In the genomic region with DNA sequence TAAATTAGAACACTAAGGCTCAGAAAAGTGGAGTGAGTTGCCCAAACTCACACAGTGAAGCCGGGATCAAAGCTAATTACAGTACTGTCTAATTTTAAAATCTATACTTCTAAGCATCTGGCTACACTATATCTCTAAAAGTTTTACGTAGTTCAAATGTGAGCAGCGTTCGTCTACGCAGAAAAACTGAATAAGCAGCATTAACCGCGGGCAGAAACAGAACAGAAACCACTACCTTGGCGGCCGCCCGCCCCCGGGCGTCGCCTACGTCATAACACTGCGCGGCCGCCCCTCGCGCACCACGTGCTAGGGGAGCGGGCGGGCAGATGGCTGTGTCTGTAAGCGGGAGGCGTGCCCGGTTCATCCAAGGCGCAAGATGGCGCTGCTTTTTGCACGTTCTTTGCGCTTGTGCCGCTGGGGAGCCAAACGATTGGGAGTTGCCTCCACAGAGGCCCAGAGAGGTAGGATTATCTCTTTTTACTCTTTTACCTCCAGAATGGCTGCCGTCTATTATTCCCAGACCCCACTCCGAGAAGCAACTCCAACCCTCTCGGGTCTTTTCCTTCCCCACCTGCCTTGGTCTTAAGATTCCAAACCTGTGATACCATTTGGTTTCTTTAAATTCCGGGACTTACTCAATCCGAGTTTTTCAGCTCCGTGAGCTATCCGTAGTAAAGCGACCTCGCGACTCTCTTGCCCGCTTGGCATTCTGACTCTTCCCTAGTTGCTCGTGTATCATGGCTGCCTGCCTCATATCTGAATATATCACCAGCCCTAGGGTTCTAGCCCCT, we compare ENCODE assay signal across 1 cellular context.
A peak's percentile ranks its signal among the peaks of the same experiment; 100 is the strongest.
TF ChIP-seq lines count a peak whose summit lies in the region.

SPRYD4 (plus strand) TSS at position 363 of the 791 bp plus-strand sequence; CDS start at position 377, 14 bp downstream.

TF ChIP-seq in HepG2, 621 proteins besides CTCF, POLR2A, EP300 and RAD21 (continued from another document and continues in another):
- TF ChIP-seq ZNF275 (CRISPR knock-in tag; IDR thresholded peaks at IDR 0.05; ENCODE audit: borderline replicate concordance) = peak; percentile 72; the same call in 1 of the 2 replicates
- TF ChIP-seq, protein P1, sequence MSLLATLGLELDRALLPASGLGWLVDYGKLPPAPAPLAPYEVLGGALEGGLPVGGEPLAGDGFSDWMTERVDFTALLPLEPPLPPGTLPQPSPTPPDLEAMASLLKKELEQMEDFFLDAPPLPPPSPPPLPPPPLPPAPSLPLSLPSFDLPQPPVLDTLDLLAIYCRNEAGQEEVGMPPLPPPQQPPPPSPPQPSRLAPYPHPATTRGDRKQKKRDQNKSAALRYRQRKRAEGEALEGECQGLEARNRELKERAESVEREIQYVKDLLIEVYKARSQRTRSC (CRISPR knock-in tag; IDR thresholded peaks at IDR 0.05; ENCODE audit: low read depth) = 0 out of 2 replicates have a peak, but pooled peaks have one; percentile 41
- no peak for TF ChIP-seq RFX3 (CRISPR knock-in tag; IDR thresholded peaks at IDR 0.05)
- no peak for TF ChIP-seq ZNF24 (IDR thresholded peaks at IDR 0.05)
- TF ChIP-seq TRIM24 (CRISPR knock-in tag; IDR thresholded peaks at IDR 0.05) = no peak
- TF ChIP-seq POGZ (CRISPR knock-in tag; IDR thresholded peaks at IDR 0.05) = peak; percentile 95
- no peak for TF ChIP-seq HNRNPH1 (optimal IDR thresholded peaks at IDR 0.05; ENCODE audit: low read depth, low read length)
- peak; percentile 98 for TF ChIP-seq GATAD1 (CRISPR knock-in tag; IDR thresholded peaks at IDR 0.05)
- TF ChIP-seq SP4 (CRISPR knock-in tag; IDR thresholded peaks at IDR 0.05) = peak; percentile 85; the same call in 1 of the 2 replicates
- TF ChIP-seq AHR (CRISPR knock-in tag; IDR thresholded peaks at IDR 0.05) = 0 out of 2 replicates have a peak, but pooled peaks have one; percentile 59
- TF ChIP-seq MYNN (CRISPR knock-in tag; IDR thresholded peaks at IDR 0.05; ENCODE audit: low read depth) = no peak; the same call in 1 of the 2 replicates
- TF ChIP-seq MTA3 (CRISPR knock-in tag; IDR thresholded peaks at IDR 0.05) = no peak
- peak; percentile 89 for TF ChIP-seq ZKSCAN8 (CRISPR knock-in tag; IDR thresholded peaks at IDR 0.05; ENCODE audit: borderline replicate concordance)
- no peak; the same call in 1 of the 2 replicates for TF ChIP-seq ZNF652 (CRISPR knock-in tag; IDR thresholded peaks at IDR 0.05; ENCODE audit: borderline replicate concordance, low read depth)
- TF ChIP-seq ASH2L (IDR thresholded peaks at IDR 0.05; ENCODE audit: insufficient read length, low read depth, low read length) = no peak
- TF ChIP-seq, protein P2, sequence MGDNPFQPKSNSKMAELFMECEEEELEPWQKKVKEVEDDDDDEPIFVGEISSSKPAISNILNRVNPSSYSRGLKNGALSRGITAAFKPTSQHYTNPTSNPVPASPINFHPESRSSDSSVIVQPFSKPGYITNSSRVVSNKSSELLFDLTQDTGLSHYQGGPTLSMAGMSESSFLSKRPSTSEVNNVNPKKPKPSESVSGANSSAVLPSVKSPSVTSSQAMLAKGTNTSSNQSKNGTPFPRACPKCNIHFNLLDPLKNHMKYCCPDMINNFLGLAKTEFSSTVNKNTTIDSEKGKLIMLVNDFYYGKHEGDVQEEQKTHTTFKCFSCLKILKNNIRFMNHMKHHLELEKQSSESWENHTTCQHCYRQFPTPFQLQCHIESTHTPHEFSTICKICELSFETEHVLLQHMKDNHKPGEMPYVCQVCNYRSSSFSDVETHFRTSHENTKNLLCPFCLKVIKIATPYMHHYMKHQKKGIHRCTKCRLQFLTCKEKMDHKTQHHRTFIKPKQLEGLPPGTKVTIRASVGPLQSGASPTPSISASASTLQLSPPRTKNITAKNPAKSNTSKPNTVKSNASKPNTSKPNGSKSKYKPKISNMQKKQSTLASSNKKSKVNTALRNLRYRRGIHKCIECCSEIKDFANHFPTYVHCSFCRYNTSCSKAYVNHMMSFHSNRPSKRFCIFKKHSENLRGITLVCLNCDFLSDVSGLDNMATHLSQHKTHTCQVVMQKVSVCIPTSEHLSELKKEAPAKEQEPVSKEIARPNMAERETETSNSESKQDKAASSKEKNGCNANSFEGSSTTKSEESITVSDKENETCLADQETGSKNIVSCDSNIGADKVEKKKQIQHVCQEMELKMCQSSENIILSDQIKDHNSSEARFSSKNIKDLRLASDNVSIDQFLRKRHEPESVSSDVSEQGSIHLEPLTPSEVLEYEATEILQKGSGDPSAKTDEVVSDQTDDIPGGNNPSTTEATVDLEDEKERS (CRISPR knock-in tag; IDR thresholded peaks at IDR 0.05) = peak; percentile 84; the same call in 1 of the 2 replicates
- peak; percentile 86 for TF ChIP-seq PHF8 (CRISPR knock-in tag; IDR thresholded peaks at IDR 0.05)
- peak; percentile 94 for TF ChIP-seq ZNF605 (CRISPR knock-in tag; IDR thresholded peaks at IDR 0.05)
- TF ChIP-seq USF2 (IDR thresholded peaks at IDR 0.05; ENCODE audit: low read depth, low read length) = peak; percentile 83
- TF ChIP-seq USF2 (CRISPR knock-in tag; IDR thresholded peaks at IDR 0.05; ENCODE audit: borderline replicate concordance) = peak; percentile 92; the same call in 1 of the 2 replicates
- no peak for TF ChIP-seq TBX3 (IDR thresholded peaks at IDR 0.05; ENCODE audit: borderline replicate concordance)
- TF ChIP-seq ZSCAN31 (CRISPR knock-in tag; IDR thresholded peaks at IDR 0.05; ENCODE audit: low read depth) = peak; percentile 70
- TF ChIP-seq, protein P3, sequence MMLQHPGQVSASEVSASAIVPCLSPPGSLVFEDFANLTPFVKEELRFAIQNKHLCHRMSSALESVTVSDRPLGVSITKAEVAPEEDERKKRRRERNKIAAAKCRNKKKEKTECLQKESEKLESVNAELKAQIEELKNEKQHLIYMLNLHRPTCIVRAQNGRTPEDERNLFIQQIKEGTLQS (CRISPR knock-in tag; IDR thresholded peaks at IDR 0.05) = no peak
- peak; percentile 68; the same call in 1 of the 2 replicates for TF ChIP-seq ZBTB7A (CRISPR knock-in tag; IDR thresholded peaks at IDR 0.05)
- TF ChIP-seq PPARG (CRISPR knock-in tag; conservative IDR thresholded peaks at IDR 0.05) = no peak; the same call in 1 of the 2 replicates
- TF ChIP-seq ZFP36L2 (CRISPR knock-in tag; IDR thresholded peaks at IDR 0.05) = 0 out of 2 replicates have a peak, but pooled peaks have one; percentile 51
- TF ChIP-seq TBP (CRISPR knock-in tag; IDR thresholded peaks at IDR 0.05) = no peak
- TF ChIP-seq SOX6 (IDR thresholded peaks at IDR 0.05) = no peak
- peak; percentile 61 for TF ChIP-seq SOX6 (CRISPR knock-in tag; IDR thresholded peaks at IDR 0.05)
- peak; percentile 78; the same call in 1 of the 2 replicates for TF ChIP-seq NKX3-1 (CRISPR knock-in tag; IDR thresholded peaks at IDR 0.05)
- 0 out of 2 replicates have a peak, but pooled peaks have one; percentile 48 for TF ChIP-seq ZNF672 (CRISPR knock-in tag; IDR thresholded peaks at IDR 0.05)
- no peak for TF ChIP-seq XBP1 (CRISPR knock-in tag; IDR thresholded peaks at IDR 0.05)
- TF ChIP-seq RFXANK (CRISPR knock-in tag; IDR thresholded peaks at IDR 0.05) = peak; percentile 57; the same call in 1 of the 2 replicates
- TF ChIP-seq FOXJ3 (CRISPR knock-in tag; IDR thresholded peaks at IDR 0.05; ENCODE audit: borderline replicate concordance) = 0 out of 2 replicates have a peak, but pooled peaks have one; percentile 12
- peak; percentile 91; the same call in 1 of the 2 replicates for TF ChIP-seq ZZZ3 (CRISPR knock-in tag; IDR thresholded peaks at IDR 0.05; ENCODE audit: borderline replicate concordance)
- no peak for TF ChIP-seq ZNF550 (CRISPR knock-in tag; IDR thresholded peaks at IDR 0.05; ENCODE audit: borderline replicate concordance)
- TF ChIP-seq STAT6 (CRISPR knock-in tag; IDR thresholded peaks at IDR 0.05; ENCODE audit: borderline replicate concordance) = no peak
- no peak for TF ChIP-seq MZF1 (CRISPR knock-in tag; IDR thresholded peaks at IDR 0.05; ENCODE audit: borderline replicate concordance)
- TF ChIP-seq HOXA9 (CRISPR knock-in tag; IDR thresholded peaks at IDR 0.05; ENCODE audit: borderline replicate concordance) = 0 out of 2 replicates have a peak, but pooled peaks have one; percentile 57
- peak; percentile 74; the same call in 1 of the 2 replicates for TF ChIP-seq HOXA5 (CRISPR knock-in tag; IDR thresholded peaks at IDR 0.05)
- TF ChIP-seq CEBPB (IDR thresholded peaks at IDR 0.05; ENCODE audit: borderline replicate concordance, low read depth, low read length) = no peak
- TF ChIP-seq IRF1 (CRISPR knock-in tag; IDR thresholded peaks at IDR 0.05; ENCODE audit: low read depth) = 0 out of 2 replicates have a peak, but pooled peaks have one; percentile 76
- no peak for TF ChIP-seq MAFG (CRISPR knock-in tag; IDR thresholded peaks at IDR 0.05)
- TF ChIP-seq ZNF782 (CRISPR knock-in tag; IDR thresholded peaks at IDR 0.05; ENCODE audit: borderline replicate concordance) = peak; percentile 55; the same call in 1 of the 2 replicates
- TF ChIP-seq U2AF1 (optimal IDR thresholded peaks at IDR 0.05; ENCODE audit: low read depth, low read length) = no peak
- 0 out of 2 replicates have a peak, but pooled peaks have one; percentile 70 for TF ChIP-seq ZNF44 (CRISPR knock-in tag; IDR thresholded peaks at IDR 0.05)
- 0 out of 2 replicates have a peak, but pooled peaks have one; percentile 52 for TF ChIP-seq RNF2 (conservative IDR thresholded peaks at IDR 0.05; ENCODE audit: low read depth)
- TF ChIP-seq ZNF800 (CRISPR knock-in tag; IDR thresholded peaks at IDR 0.05) = peak; percentile 67; the same call in 1 of the 2 replicates
- no peak for TF ChIP-seq ZNF326 (CRISPR knock-in tag; IDR thresholded peaks at IDR 0.05; ENCODE audit: borderline replicate concordance)
- TF ChIP-seq ZBTB42 (CRISPR knock-in tag; IDR thresholded peaks at IDR 0.05) = 0 out of 2 replicates have a peak, but pooled peaks have one; percentile 62
- TF ChIP-seq FOXK1 (CRISPR knock-in tag; IDR thresholded peaks at IDR 0.05; ENCODE audit: borderline replicate concordance, low read depth) = peak; percentile 94
- TF ChIP-seq ZNF143 (CRISPR knock-in tag; IDR thresholded peaks at IDR 0.05) = 0 out of 2 replicates have a peak, but pooled peaks have one; percentile 39
- no peak for TF ChIP-seq ATF7 (IDR thresholded peaks at IDR 0.05)
- TF ChIP-seq ATF7 (CRISPR knock-in tag; IDR thresholded peaks at IDR 0.05) = 0 out of 2 replicates have a peak, but pooled peaks have one; percentile 59
